ENCODE assay signal across 9 cellular contexts in the genomic region with DNA sequence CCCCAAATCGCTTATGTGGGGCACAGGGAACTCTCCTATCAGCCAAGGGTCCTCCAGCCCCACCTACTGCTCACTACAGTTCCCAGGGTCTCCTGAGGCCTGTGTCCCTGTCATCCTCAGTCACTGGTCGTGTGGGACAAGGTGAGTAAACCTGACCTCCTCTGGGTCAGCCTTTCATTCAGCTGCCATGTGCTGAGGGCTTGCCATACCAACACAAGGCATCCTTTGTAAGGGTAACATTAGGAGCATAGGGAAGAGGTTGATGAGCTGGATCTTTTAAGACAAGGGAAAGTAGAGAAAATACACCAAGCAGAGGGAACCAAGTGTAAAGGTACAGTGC. TPM values are rescaled to one million over a fixed set of nuclear protein-coding genes. Genes with fewer than 3 reads are reported as not detected.
DNase-seq lines count a peak whose midpoint lies in the region; ATAC-seq and TF ChIP-seq lines count a peak whose summit lies in the region.
"Had no signal": no experiment of that assay in that cellular context is flagged by ENCODE, and none has a peak within 500 bp of the region (broad histone marks: within the 10 kb centered on the region; RNA-seq: fewer than 3 reads in every experiment).

No MANE protein-coding gene starts in this region.

- 83% methylated on average over 2 of the region's 2 CpGs for WGBS in endodermal cell (ENCODE audit: insufficient coverage in 1 of 2, insufficient read length in 1 of 2), 2 experiments
- WGBS in transverse colon (ENCODE audit: low coverage in 1 of 2), 2 donors, result 57 to 73% methylated on average over 2 of the region's 2 CpGs

- no peak overlapping the region for H3K4me3 ChIP-seq in endodermal cell (ENCODE audit: low read length)
- no peak overlapping the region for H3K4me3 ChIP-seq in transverse colon
- H3K4me3 ChIP-seq: Peyer's patch had no signal

- TF ChIP-seq EP300 in transverse colon (IDR thresholded peaks at IDR 0.05; ENCODE audit: low read depth), result no peak

- H3K4me3 Mint-ChIP-seq in activated CD4-positive, alpha-beta T cell treated with anti-CD3 and anti-CD28 coated beads, Interleukin-2, amount 10 ng/mL, durations not matched to agents 24 days and 14 days, result no peak overlapping the region
- no peak overlapping the region for H3K4me3 Mint-ChIP-seq in endodermal cell
- H3K4me3 Mint-ChIP-seq in stimulated activated effector memory CD8-positive, alpha-beta T cell treated with anti-CD3 and anti-CD28 coated beads, Interleukin-12 subunit alpha, Interleukin-12 subunit beta, amount 100 ng/mL, for 72 hours, result no peak overlapping the region

- intact Hi-C loops in activated CD4-positive, alpha-beta T cell treated with anti-CD3 and anti-CD28 coated beads, Interleukin-2, amount 10 ng/mL, durations not matched to agents 24 days and 14 days (cut with micrococcal nuclease), result no loop called here
- intact Hi-C loops in transverse colon (cut with DNase I; ENCODE audit: low total_unique reads), result no loop called here

- no peaks in the 10 kb centered on the region for H3K9me3 Mint-ChIP-seq in activated CD4-positive, alpha-beta T cell treated with anti-CD3 and anti-CD28 coated beads, Interleukin-2, amount 10 ng/mL, durations not matched to agents 24 days and 14 days
- H3K9me3 Mint-ChIP-seq in endodermal cell, result no peaks in the 10 kb centered on the region
- H3K9me3 Mint-ChIP-seq in stimulated activated effector memory CD8-positive, alpha-beta T cell treated with anti-CD3 and anti-CD28 coated beads, Interleukin-12 subunit alpha, Interleukin-12 subunit beta, amount 100 ng/mL, for 72 hours, result no peaks in the 10 kb centered on the region
- H3K9me3 Mint-ChIP-seq: neural crest cell had no signal

- H3K4me1 ChIP-seq in endodermal cell (ENCODE audit: control insufficient read depth, insufficient read depth, low read length), result peaks cover 13% of the 10 kb centered on the region
- peaks cover 0 to 5% (median under 1%) of the 10 kb centered on the region in 4 donors for H3K4me1 ChIP-seq in transverse colon

- no peaks in the 10 kb centered on the region for H3K27me3 ChIP-seq in endodermal cell (ENCODE audit: control insufficient read depth, insufficient read depth, low read length, poor library complexity, severe bottlenecking)
- H3K27me3 ChIP-seq in transverse colon, result no peaks in the 10 kb centered on the region
- H3K27me3 ChIP-seq: Peyer's patch had no signal

- peak; percentile 43 for TF ChIP-seq CTCF in endodermal cell (conservative IDR thresholded peaks at IDR 0.05)
- no peak for TF ChIP-seq CTCF in transverse colon (IDR thresholded peaks at IDR 0.05)

- H3K27ac ChIP-seq in endodermal cell (ENCODE audit: low read depth, low read length) (no peak overlapping the region), transverse colon (no peak overlapping the region)
- H3K27ac ChIP-seq: Peyer's patch had no signal

- no peak for DNase-seq in activated CD4-positive, alpha-beta T cell treated with anti-CD3 and anti-CD28 coated beads, Interleukin-2, amount 10 ng/mL, durations not matched to agents 24 days and 14 days
- no peak for DNase-seq in activated CD4-positive, alpha-beta T cell treated with anti-CD3 and anti-CD28 coated beads for 48 hours
- DNase-seq in endodermal cell (peak; percentile 66), amygdala (lab: John Stamatoyannopoulos, UW) (no peak), transverse colon (no peak)
- no peak for DNase-seq in stimulated activated effector memory CD8-positive, alpha-beta T cell treated with anti-CD3 and anti-CD28 coated beads, Interleukin-12 subunit alpha, Interleukin-12 subunit beta, amount 100 ng/mL, for 72 hours (ENCODE audit: low spot score in 2 of 2)
- DNase-seq: activated CD4-positive, alpha-beta T cell treated with anti-CD3 and anti-CD28 coated beads, Interleukin-2, amount 50 U/mL, for 4 hours had no signal

- no peak for ATAC-seq in stimulated activated effector memory CD8-positive, alpha-beta T cell treated with anti-CD3 and anti-CD28 coated beads, Interleukin-12 subunit alpha, Interleukin-12 subunit beta, amount 100 ng/mL, for 72 hours

- H3K9ac ChIP-seq in endodermal cell (ENCODE audit: extremely low read depth, low read length, poor library complexity, severe bottlenecking), result no peak overlapping the region

- H3K9me3 ChIP-seq in endodermal cell (ENCODE audit: control insufficient read depth, low read length), result no peaks in the 10 kb centered on the region
- no peaks in the 10 kb centered on the region for H3K9me3 ChIP-seq in transverse colon
- H3K9me3 ChIP-seq: Peyer's patch had no signal

- H3K27me3 Mint-ChIP-seq in activated CD4-positive, alpha-beta T cell treated with anti-CD3 and anti-CD28 coated beads, Interleukin-2, amount 10 ng/mL, durations not matched to agents 24 days and 14 days, result no peaks in the 10 kb centered on the region
- no peaks in the 10 kb centered on the region for H3K27me3 Mint-ChIP-seq in endodermal cell (ENCODE audit: insufficient read depth)

- peaks cover 46% of the 10 kb centered on the region for H3K36me3 ChIP-seq in endodermal cell (ENCODE audit: control insufficient read depth, insufficient read depth, low read length)
- H3K36me3 ChIP-seq in transverse colon, result peaks cover 0 to 40% (median 18%) of the 10 kb centered on the region in 4 donors

- H3K36me3 Mint-ChIP-seq in activated CD4-positive, alpha-beta T cell treated with anti-CD3 and anti-CD28 coated beads, Interleukin-2, amount 10 ng/mL, durations not matched to agents 24 days and 14 days (ENCODE audit: low read depth), result peaks cover 45% of the 10 kb centered on the region
- H3K36me3 Mint-ChIP-seq in endodermal cell (ENCODE audit: low read depth), result peaks cover 42% of the 10 kb centered on the region
- H3K36me3 Mint-ChIP-seq in stimulated activated effector memory CD8-positive, alpha-beta T cell treated with anti-CD3 and anti-CD28 coated beads, Interleukin-12 subunit alpha, Interleukin-12 subunit beta, amount 100 ng/mL, for 72 hours, result peaks cover 71% of the 10 kb centered on the region

- in situ Hi-C loops in transverse colon (cut with MboI; ENCODE audit: low pct_ligation_motif_present in 1 of 4, low pct_unique_long_range_greater_than_20kb in 1 of 4, low sequenced_read_pairs in 3 of 4), result no loop called here

- H3K27ac Mint-ChIP-seq in activated CD4-positive, alpha-beta T cell treated with anti-CD3 and anti-CD28 coated beads, Interleukin-2, amount 10 ng/mL, durations not matched to agents 24 days and 14 days, result peak overlapping the region; percentile 26
- H3K27ac Mint-ChIP-seq in endodermal cell, result peak overlapping the region; percentile 64
- H3K27ac Mint-ChIP-seq in stimulated activated effector memory CD8-positive, alpha-beta T cell treated with anti-CD3 and anti-CD28 coated beads, Interleukin-12 subunit alpha, Interleukin-12 subunit beta, amount 100 ng/mL, for 72 hours, result peak overlapping the region; percentile 87

- no peak for TF ChIP-seq POLR2A in transverse colon (IDR thresholded peaks at IDR 0.05)

- H3K4me1 Mint-ChIP-seq in activated CD4-positive, alpha-beta T cell treated with anti-CD3 and anti-CD28 coated beads, Interleukin-2, amount 10 ng/mL, durations not matched to agents 24 days and 14 days, result peaks cover 24% of the 10 kb centered on the region
- peaks cover 16% of the 10 kb centered on the region for H3K4me1 Mint-ChIP-seq in endodermal cell
- peaks cover 49% of the 10 kb centered on the region for H3K4me1 Mint-ChIP-seq in stimulated activated effector memory CD8-positive, alpha-beta T cell treated with anti-CD3 and anti-CD28 coated beads, Interleukin-12 subunit alpha, Interleukin-12 subunit beta, amount 100 ng/mL, for 72 hours

RNA-seq across cellular contexts. Expression of a gene that starts 11.2 kb away (rescaled TPM):
- total RNA-seq in activated CD4-positive, alpha-beta T cell treated with anti-CD3 and anti-CD28 coated beads, Interleukin-2, amount 10 ng/mL, durations not matched to agents 24 days and 14 days, result 28.6 and 31.6 TPM in 2 replicates
- total RNA-seq in endodermal cell, result 10 to 100 TPM; 23.5 to 25.5 TPM
- 50.9 TPM for polyA plus RNA-seq in endodermal cell (2013, experiment 1 of 2)
- 42.8 TPM for polyA plus RNA-seq in endodermal cell (2013, experiment 2 of 2)
- 10 to 100 TPM; 10.5 to 38.4 (median 27.4) TPM for total RNA-seq in transverse colon

RNA-seq across cellular contexts. Expression of a gene that starts 13.5 kb away (rescaled TPM):
- total RNA-seq in activated CD4-positive, alpha-beta T cell treated with anti-CD3 and anti-CD28 coated beads, Interleukin-2, amount 10 ng/mL, durations not matched to agents 24 days and 14 days, result 110 and 114 TPM in 2 replicates
- 100 to 1,000 TPM in 1 of 2 donors, 10 to 100 TPM in 1; 98.4 to 117 TPM for total RNA-seq in endodermal cell
- 115 TPM for polyA plus RNA-seq in endodermal cell (2013, experiment 1 of 2)
- polyA plus RNA-seq in endodermal cell (2013, experiment 2 of 2), result 106 TPM
- 10 to 100 TPM; 35.2 to 86.1 (median 65.2) TPM for total RNA-seq in transverse colon

RNA-seq across cellular contexts. Expression of a gene that starts 19.1 kb away (rescaled TPM):
- total RNA-seq in activated CD4-positive, alpha-beta T cell treated with anti-CD3 and anti-CD28 coated beads, Interleukin-2, amount 10 ng/mL, durations not matched to agents 24 days and 14 days, result not detected in 2 replicates
- total RNA-seq in endodermal cell (1 to 10 TPM; 1.8 to 5.0 TPM), transverse colon (1 to 10 TPM in 2 of 4 donors, not detected in 2; 3.7 to 4.4 TPM)
- polyA plus RNA-seq in endodermal cell (2013, experiment 1 of 2), result 1.8 TPM
- polyA plus RNA-seq in endodermal cell (2013, experiment 2 of 2), result 2.2 TPM
- total RNA-seq: neural crest cell, Peyer's patch had no signal

RNA-seq across cellular contexts. Expression of a gene that starts 20.0 kb away (rescaled TPM):
- 3.1 and 3.2 TPM in 2 replicates for total RNA-seq in activated CD4-positive, alpha-beta T cell treated with anti-CD3 and anti-CD28 coated beads, Interleukin-2, amount 10 ng/mL, durations not matched to agents 24 days and 14 days
- total RNA-seq in endodermal cell (100 to 1,000 TPM; 224 to 284 TPM), transverse colon (10 to 100 TPM; 33.8 to 67.8 (median 45.5) TPM)
- polyA plus RNA-seq in endodermal cell (2013, experiment 1 of 2), result 186 TPM
- polyA plus RNA-seq in endodermal cell (2013, experiment 2 of 2), result 215 TPM

RNA-seq across cellular contexts. Expression of a gene that starts 23.4 kb away (rescaled TPM):
- 377 and 390 TPM in 2 replicates for total RNA-seq in activated CD4-positive, alpha-beta T cell treated with anti-CD3 and anti-CD28 coated beads, Interleukin-2, amount 10 ng/mL, durations not matched to agents 24 days and 14 days
- 100 to 1,000 TPM; 280 to 315 TPM for total RNA-seq in endodermal cell
- polyA plus RNA-seq in endodermal cell (2013, experiment 1 of 2), result 351 TPM
- 338 TPM for polyA plus RNA-seq in endodermal cell (2013, experiment 2 of 2)
- total RNA-seq in transverse colon, result 100 to 1,000 TPM in 1 of 4 donors, 10 to 100 TPM in 3; 16.5 to 102 (median 66.5) TPM

Comparison
In these comparisons a context has a peak if more than half of its experiments do, and no peak if none do; other contexts are left out.
1. H3K27ac Mint-ChIP-seq: peak in every context shown above with its lines; median percentile 87 in stimulated activated effector memory CD8-positive, alpha-beta T cell treated with anti-CD3 and anti-CD28 coated beads, Interleukin-12 subunit alpha, Interleukin-12 subunit beta, amount 100 ng/mL, for 72 hours; 64 in endodermal cell; 26 in activated CD4-positive, alpha-beta T cell treated with anti-CD3 and anti-CD28 coated beads, Interleukin-2, amount 10 ng/mL, durations not matched to agents 24 days and 14 days.